In the genomic region with DNA sequence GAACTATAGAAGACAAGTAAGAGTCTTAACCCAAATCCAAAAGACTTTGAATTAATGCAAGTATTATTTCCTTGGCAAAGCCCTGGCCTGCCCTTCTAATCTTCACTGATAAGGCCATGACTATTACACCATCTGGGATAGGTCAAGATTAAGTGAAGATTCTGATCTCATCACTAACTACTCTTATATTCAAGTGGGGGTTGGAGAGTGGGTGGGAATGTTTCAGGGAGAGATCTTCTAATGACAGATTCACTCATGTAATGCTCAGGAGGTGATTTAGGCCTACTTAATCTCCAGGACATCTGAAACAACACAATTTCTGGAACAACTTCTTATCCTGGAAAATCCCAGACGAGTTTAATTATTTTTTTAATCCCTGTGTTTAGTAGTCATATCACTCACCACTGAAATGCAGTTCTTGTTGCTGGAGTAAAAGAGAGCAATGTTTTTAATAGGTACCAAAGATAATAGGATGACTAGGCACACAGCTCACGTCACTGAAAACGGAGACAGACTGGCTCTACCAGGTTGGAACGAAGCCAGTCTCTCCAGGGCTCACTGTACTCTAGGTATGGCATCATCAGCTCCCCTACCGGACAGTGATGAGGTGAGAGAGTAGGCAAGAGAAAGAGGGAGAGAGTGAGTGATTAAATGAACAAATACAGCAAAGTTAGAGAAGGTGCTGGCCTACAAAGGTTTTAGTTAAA, we compare ENCODE assay signal across 12 cellular contexts.
DNase-seq lines count a peak whose midpoint lies in the region; ATAC-seq and TF ChIP-seq lines count a peak whose summit lies in the region.
"Had no signal": no experiment of that assay in that cellular context is flagged by ENCODE, and none has a peak within 500 bp of the region (broad histone marks: within the 10 kb centered on the region; RNA-seq: fewer than 3 reads in every experiment).

No MANE protein-coding gene starts in this region.

- no peak for TF ChIP-seq POLR2A in heart left ventricle (IDR thresholded peaks at IDR 0.05)

- 29 to 46% (median 38%) methylated on average over 5 of the region's 5 CpGs for WGBS in heart left ventricle, 4 donors

- no peaks in the 10 kb centered on the region for H3K9me3 ChIP-seq in heart left ventricle

- no peak overlapping the region for H3K4me3 Mint-ChIP-seq in activated T-cell treated with anti-CD3 and anti-CD28 coated beads, Interleukin-2, amount 50 U/mL, for 72 hours
- H3K4me3 Mint-ChIP-seq in activated naive CD8-positive, alpha-beta T cell treated with anti-CD3 and anti-CD28 coated beads, Interleukin-2, amount 50 U/mL, for 24 hours: no peak overlapping the region
- H3K4me3 Mint-ChIP-seq: brain; CD4-positive, CD25-positive, alpha-beta regulatory T cell had no signal

- H3K4me1 Mint-ChIP-seq in activated T-cell treated with anti-CD3 and anti-CD28 coated beads, Interleukin-2, amount 50 U/mL, for 72 hours (ENCODE audit: low read depth): no peaks in the 10 kb centered on the region
- no peaks in the 10 kb centered on the region for H3K4me1 Mint-ChIP-seq in activated naive CD8-positive, alpha-beta T cell treated with anti-CD3 and anti-CD28 coated beads, Interleukin-2, amount 50 U/mL, for 24 hours
- H3K4me1 Mint-ChIP-seq: CD4-positive, CD25-positive, alpha-beta regulatory T cell had no signal

- peak overlapping the region in 5 of 12 donors; percentile 15 to 64 (median 28) for H3K27ac ChIP-seq in heart left ventricle

- CTCF ChIA-PET in AG04449 (lab: Yijun Ruan, JAX): no interaction called here

- intact Hi-C loops in heart left ventricle (cut with DNase I): loop anchor here in 1 of 10 donors (10.0 kb wide), 2 partner anchors 170 to 340 kb away; no protein-coding TSS in a partner anchor

- no peaks in the 10 kb centered on the region for H3K36me3 Mint-ChIP-seq in activated T-cell treated with anti-CD3 and anti-CD28 coated beads, Interleukin-2, amount 50 U/mL, for 72 hours (ENCODE audit: insufficient read depth in 2 of 2)
- no peaks in the 10 kb centered on the region for H3K36me3 Mint-ChIP-seq in activated naive CD8-positive, alpha-beta T cell treated with anti-CD3 and anti-CD28 coated beads, Interleukin-2, amount 50 U/mL, for 24 hours (ENCODE audit: low read depth)
- H3K36me3 Mint-ChIP-seq: brain; CD4-positive, CD25-positive, alpha-beta regulatory T cell had no signal

- H3K27me3 Mint-ChIP-seq in activated T-cell treated with anti-CD3 and anti-CD28 coated beads, Interleukin-2, amount 50 U/mL, for 72 hours (ENCODE audit: low read depth): no peaks in the 10 kb centered on the region
- no peaks in the 10 kb centered on the region for H3K27me3 Mint-ChIP-seq in activated naive CD8-positive, alpha-beta T cell treated with anti-CD3 and anti-CD28 coated beads, Interleukin-2, amount 50 U/mL, for 24 hours
- H3K27me3 Mint-ChIP-seq: CD4-positive, CD25-positive, alpha-beta regulatory T cell had no signal

- ATAC-seq in heart left ventricle: peak; percentile 96 to 99 (median 98)
- ATAC-seq in GM21825 (IDR thresholded peaks at IDR 0.05; ENCODE audit: unreplicated experiment): no peak
- ATAC-seq in activated T-cell treated with anti-CD3 and anti-CD28 coated beads, Interleukin-2, amount 50 U/mL, for 72 hours (replicated peaks in 1 of 2): no peak
- no peak for ATAC-seq in GM19395 (IDR thresholded peaks at IDR 0.05; ENCODE audit: unreplicated experiment)
- no peak for ATAC-seq in activated naive CD8-positive, alpha-beta T cell treated with anti-CD3 and anti-CD28 coated beads, Interleukin-2, amount 50 U/mL, for 24 hours

- no peak overlapping the region for H3K27ac Mint-ChIP-seq in activated T-cell treated with anti-CD3 and anti-CD28 coated beads, Interleukin-2, amount 50 U/mL, for 72 hours
- no peak overlapping the region for H3K27ac Mint-ChIP-seq in activated naive CD8-positive, alpha-beta T cell treated with anti-CD3 and anti-CD28 coated beads, Interleukin-2, amount 50 U/mL, for 24 hours
- H3K27ac Mint-ChIP-seq: CD4-positive, CD25-positive, alpha-beta regulatory T cell had no signal

- TF ChIP-seq CTCF in AG04449 (IDR thresholded peaks at IDR 0.05; ENCODE audit: insufficient read depth, low read length, missing control alignments) (peak; percentile 12), heart left ventricle (IDR thresholded peaks at IDR 0.05) (peak in 5 of 12 donors; percentile 11 to 27 (median 19))

- POLR2A ChIA-PET in AG04449 (lab: Yijun Ruan, JAX): no interaction called here

- no peaks in the 10 kb centered on the region for H3K27me3 ChIP-seq in heart left ventricle

- no peaks in the 10 kb centered on the region for H3K36me3 ChIP-seq in heart left ventricle

- no peak overlapping the region for H3K4me3 ChIP-seq in AG04449 (ENCODE audit: low read depth, low read length)
- H3K4me3 ChIP-seq in heart left ventricle: no peak overlapping the region

- peaks cover 0 to 6% of the 10 kb centered on the region in 2 donors for H3K9me3 Mint-ChIP-seq in activated T-cell treated with anti-CD3 and anti-CD28 coated beads, Interleukin-2, amount 50 U/mL, for 72 hours
- H3K9me3 Mint-ChIP-seq in activated naive CD8-positive, alpha-beta T cell treated with anti-CD3 and anti-CD28 coated beads, Interleukin-2, amount 50 U/mL, for 24 hours: no peaks in the 10 kb centered on the region

- DNase-seq in AG04449 (ENCODE audit: low read depth, low spot score) (peak; percentile 50), HK-2 (ENCODE audit: unreplicated experiment) (peak; percentile 77), RKO (ENCODE audit: low spot score) (peak; percentile 14), heart left ventricle (peak; percentile 57 to 85 (median 74))
- DNase-seq in activated T-cell treated with anti-CD3 and anti-CD28 coated beads, Interleukin-2, amount 50 U/mL, for 72 hours: no peak
- no peak for DNase-seq in activated naive CD8-positive, alpha-beta T cell treated with anti-CD3 and anti-CD28 coated beads, Interleukin-2, amount 50 U/mL, for 24 hours
- DNase-seq: CD4-positive, CD25-positive, alpha-beta regulatory T cell; NCI-H1436 treated with DMSO at 0.1 percent for 48 hours; occipital lobe had no signal

- H3K4me1 ChIP-seq in heart left ventricle: peaks cover 0 to 23% (median 4%) of the 10 kb centered on the region in 12 donors

Comparison
In these comparisons a context has a peak if more than half of its experiments do, and no peak if none do; other contexts are left out.
1. DNase-seq: peak in AG04449 (single experiment), HK-2 (single experiment), RKO (single experiment) and heart left ventricle (5 of 5); none in activated T-cell treated with anti-CD3 and anti-CD28 coated beads, Interleukin-2, amount 50 U/mL, for 72 hours (0 of 2) and activated naive CD8-positive, alpha-beta T cell treated with anti-CD3 and anti-CD28 coated beads, Interleukin-2, amount 50 U/mL, for 24 hours (single experiment).
2. ATAC-seq: peak in heart left ventricle (4 of 4); none in GM21825 (single experiment), activated T-cell treated with anti-CD3 and anti-CD28 coated beads, Interleukin-2, amount 50 U/mL, for 72 hours (0 of 2), GM19395 (single experiment) and activated naive CD8-positive, alpha-beta T cell treated with anti-CD3 and anti-CD28 coated beads, Interleukin-2, amount 50 U/mL, for 24 hours (single experiment).